ENCODE assay signal across 8 cellular contexts in the genomic region with DNA sequence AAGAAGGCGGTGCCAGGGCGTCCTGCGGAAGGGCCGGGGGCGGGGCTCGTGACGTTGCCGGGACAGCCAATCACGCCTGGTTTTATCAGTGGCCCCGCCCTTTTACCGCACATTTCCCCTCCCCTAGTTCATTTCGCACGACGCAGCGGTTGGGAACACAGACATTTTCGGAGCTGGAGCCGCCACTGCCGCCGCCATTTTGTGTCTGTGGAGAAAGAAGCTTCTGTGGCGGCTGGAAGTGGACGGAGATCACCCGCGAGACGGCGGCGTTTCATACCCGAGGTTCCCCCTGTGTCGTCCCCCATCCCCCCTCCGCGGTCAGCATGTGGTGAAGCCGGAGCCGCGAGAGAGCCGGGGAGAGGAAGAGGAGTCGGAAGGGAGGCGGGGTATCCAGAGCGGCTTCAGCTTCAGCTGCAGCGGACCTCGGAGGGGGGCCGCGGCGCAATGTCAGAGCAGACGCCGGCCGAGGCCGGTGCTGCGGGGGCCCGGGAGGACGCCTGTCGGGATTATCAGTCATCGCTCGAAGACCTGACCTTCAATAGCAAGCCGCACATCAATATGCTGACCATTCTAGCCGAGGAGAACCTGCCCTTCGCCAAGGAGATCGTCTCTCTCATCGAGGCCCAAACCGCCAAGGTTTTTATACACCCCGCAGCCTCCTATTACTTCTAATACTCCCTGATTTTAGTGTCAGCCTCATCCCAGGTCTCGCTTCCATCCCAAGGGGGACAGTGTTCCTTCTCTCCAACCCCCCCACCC. TPM values are rescaled to one million over a fixed set of nuclear protein-coding genes. Genes with fewer than 3 reads are reported as not detected.
A peak's percentile ranks its signal among the peaks of the same experiment; 100 is the strongest.
DNase-seq lines count a peak whose midpoint lies in the region; ATAC-seq and TF ChIP-seq lines count a peak whose summit lies in the region.

A gene with protein sequence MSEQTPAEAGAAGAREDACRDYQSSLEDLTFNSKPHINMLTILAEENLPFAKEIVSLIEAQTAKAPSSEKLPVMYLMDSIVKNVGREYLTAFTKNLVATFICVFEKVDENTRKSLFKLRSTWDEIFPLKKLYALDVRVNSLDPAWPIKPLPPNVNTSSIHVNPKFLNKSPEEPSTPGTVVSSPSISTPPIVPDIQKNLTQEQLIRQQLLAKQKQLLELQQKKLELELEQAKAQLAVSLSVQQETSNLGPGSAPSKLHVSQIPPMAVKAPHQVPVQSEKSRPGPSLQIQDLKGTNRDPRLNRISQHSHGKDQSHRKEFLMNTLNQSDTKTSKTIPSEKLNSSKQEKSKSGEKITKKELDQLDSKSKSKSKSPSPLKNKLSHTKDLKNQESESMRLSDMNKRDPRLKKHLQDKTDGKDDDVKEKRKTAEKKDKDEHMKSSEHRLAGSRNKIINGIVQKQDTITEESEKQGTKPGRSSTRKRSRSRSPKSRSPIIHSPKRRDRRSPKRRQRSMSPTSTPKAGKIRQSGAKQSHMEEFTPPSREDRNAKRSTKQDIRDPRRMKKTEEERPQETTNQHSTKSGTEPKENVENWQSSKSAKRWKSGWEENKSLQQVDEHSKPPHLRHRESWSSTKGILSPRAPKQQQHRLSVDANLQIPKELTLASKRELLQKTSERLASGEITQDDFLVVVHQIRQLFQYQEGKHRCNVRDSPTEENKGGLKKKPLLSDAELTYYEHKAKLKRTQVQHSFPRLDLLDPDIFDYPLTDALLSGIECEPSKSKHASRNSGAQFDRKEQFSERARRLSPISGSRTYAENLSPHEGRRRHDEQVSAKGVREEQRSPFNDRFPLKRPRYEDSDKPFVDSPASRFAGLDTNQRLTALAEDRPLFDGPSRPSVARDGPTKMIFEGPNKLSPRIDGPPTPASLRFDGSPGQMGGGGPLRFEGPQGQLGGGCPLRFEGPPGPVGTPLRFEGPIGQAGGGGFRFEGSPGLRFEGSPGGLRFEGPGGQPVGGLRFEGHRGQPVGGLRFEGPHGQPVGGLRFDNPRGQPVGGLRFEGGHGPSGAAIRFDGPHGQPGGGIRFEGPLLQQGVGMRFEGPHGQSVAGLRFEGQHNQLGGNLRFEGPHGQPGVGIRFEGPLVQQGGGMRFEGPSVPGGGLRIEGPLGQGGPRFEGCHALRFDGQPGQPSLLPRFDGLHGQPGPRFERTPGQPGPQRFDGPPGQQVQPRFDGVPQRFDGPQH (N-terminal part only) (plus strand): TSS at position 136 of the 759 bp plus-strand sequence. CDS start 309 bp downstream, at position 445.

- H3K27me3 Mint-ChIP-seq in activated T-cell treated with anti-CD3 and anti-CD28 coated beads, Interleukin-2, amount 50 U/mL, for 72 hours (ENCODE audit: low read depth) = no peaks in the 10 kb centered on the region

- peaks cover 4 to 6% of the 10 kb centered on the region in 2 experiments for H3K4me1 ChIP-seq in trophoblast cell (ENCODE audit: control insufficient read depth in 1 of 2, insufficient read depth in 2 of 2, low read length in 2 of 2)

- peak within 1 kb of the TSS; percentile 99 to 100 for H3K4me3 Mint-ChIP-seq in activated T-cell treated with anti-CD3 and anti-CD28 coated beads, Interleukin-2, amount 50 U/mL, for 72 hours

- ATAC-seq in GM18907 (IDR thresholded peaks at IDR 0.05; ENCODE audit: unreplicated experiment) (peak; percentile 20), HG03354 (IDR thresholded peaks at IDR 0.05; ENCODE audit: poor library complexity, severe bottlenecking, unreplicated experiment) (peak; percentile 15)
- ATAC-seq in activated T-cell treated with anti-CD3 and anti-CD28 coated beads, Interleukin-2, amount 50 U/mL, for 72 hours (replicated peaks in 1 of 2) = peak; percentile 13 to 24

- peaks cover 16% of the 10 kb centered on the region for H3K79me2 ChIP-seq in trophoblast cell (ENCODE audit: control insufficient read depth, insufficient read depth, low read length, poor library complexity)

- H4K91ac ChIP-seq in trophoblast cell (ENCODE audit: low read depth, low read length) = peak within 1 kb of the TSS; percentile 88

- peak within 1 kb of the TSS; percentile 91 for H4K8ac ChIP-seq in trophoblast cell (ENCODE audit: low read depth, low read length)

- H2BK5ac ChIP-seq in trophoblast cell (ENCODE audit: low read depth, low read length, poor library complexity) = peak within 1 kb of the TSS; percentile 82

- H2AK5ac ChIP-seq in trophoblast cell (ENCODE audit: low read length) = peak within 1 kb of the TSS; percentile 70

- DNase-seq in activated T-cell treated with anti-CD3 and anti-CD28 coated beads, Interleukin-2, amount 50 U/mL, for 72 hours = no peak
- DNase-seq in glomerular endothelial cell (ENCODE audit: extremely low read depth, low read depth, low spot score) (no peak), trophoblast cell (no peak), NCI-H748 (lab: John Stamatoyannopoulos, UW; ENCODE audit: unreplicated experiment) (no peak), cerebellar nuclear complex (lab: John Stamatoyannopoulos, UW) (no peak)

- peaks cover 36% of the 10 kb centered on the region for H3K4me1 Mint-ChIP-seq in activated T-cell treated with anti-CD3 and anti-CD28 coated beads, Interleukin-2, amount 50 U/mL, for 72 hours (ENCODE audit: low read depth)

- H3K9ac ChIP-seq in trophoblast cell (ENCODE audit: low read length) = peak within 1 kb of the TSS; percentile 98

- no peak within 1 kb of the TSS for H2BK12ac ChIP-seq in trophoblast cell (ENCODE audit: low read length)

- no peaks in the 10 kb centered on the region for H3K9me3 ChIP-seq in trophoblast cell (ENCODE audit: insufficient read depth, low read depth, low read length)

- H3K18ac ChIP-seq in trophoblast cell (ENCODE audit: low read length) = peak within 1 kb of the TSS; percentile 90

- peaks cover 0 to 2% of the 10 kb centered on the region in 2 experiments for H3K36me3 ChIP-seq in trophoblast cell (ENCODE audit: control insufficient read depth in 1 of 2, insufficient read depth in 2 of 2, low read length in 2 of 2)

- TF ChIP-seq CTCF in 22Rv1 (IDR thresholded peaks at IDR 0.05) = no peak

- H2BK120ac ChIP-seq in trophoblast cell (ENCODE audit: insufficient read depth, low read length, poor library complexity) = peak within 1 kb of the TSS; percentile 48

- H3K27ac ChIP-seq in 22Rv1 (peak within 1 kb of the TSS; percentile 95), trophoblast cell (ENCODE audit: low read depth, low read length) (peak within 1 kb of the TSS; percentile 97)

- H3K27ac Mint-ChIP-seq in activated T-cell treated with anti-CD3 and anti-CD28 coated beads, Interleukin-2, amount 50 U/mL, for 72 hours = peak within 1 kb of the TSS; percentile 88

- peak within 1 kb of the TSS; percentile 76 for H3K23ac ChIP-seq in trophoblast cell (ENCODE audit: low read length)

- peaks cover 17% of the 10 kb centered on the region for H3K79me1 ChIP-seq in trophoblast cell (ENCODE audit: low read length)

- peak within 1 kb of the TSS; percentile 77 for H4K12ac ChIP-seq in trophoblast cell (ENCODE audit: low read depth, low read length)

- H3K36me3 Mint-ChIP-seq in activated T-cell treated with anti-CD3 and anti-CD28 coated beads, Interleukin-2, amount 50 U/mL, for 72 hours (ENCODE audit: insufficient read depth in 2 of 2) = peaks cover 19 to 25% of the 10 kb centered on the region in 2 donors

- H3K4ac ChIP-seq in trophoblast cell (ENCODE audit: low read depth, low read length) = peak within 1 kb of the TSS; percentile 81

- H3K4me2 ChIP-seq in trophoblast cell (ENCODE audit: low read length) = peak within 1 kb of the TSS; percentile 95

- no CpG with 5 or more reads among the region's 60 CpGs for WGBS in trophoblast cell (ENCODE audit: extremely low coverage, insufficient coverage, insufficient read length)

- H3K27me3 ChIP-seq in trophoblast cell (ENCODE audit: insufficient read depth, low read length) = no peaks in the 10 kb centered on the region

- H3K14ac ChIP-seq in trophoblast cell (ENCODE audit: low read length) = peak within 1 kb of the TSS; percentile 85

- peak within 1 kb of the TSS; percentile 50 for H2AFZ ChIP-seq in trophoblast cell (ENCODE audit: insufficient read depth, low read length, poor library complexity)

- H3K4me3 ChIP-seq in trophoblast cell (ENCODE audit: low read depth, low read length) = peak within 1 kb of the TSS; percentile 93

- H3K9me3 Mint-ChIP-seq in activated T-cell treated with anti-CD3 and anti-CD28 coated beads, Interleukin-2, amount 50 U/mL, for 72 hours = no peaks in the 10 kb centered on the region

RNA-seq across cellular contexts. Expression of the gene that starts here (rescaled TPM):
- 10 to 100 TPM; 79.5 to 85.6 TPM for total RNA-seq in activated T-cell treated with anti-CD3 and anti-CD28 coated beads, Interleukin-2, amount 50 U/mL, for 72 hours
- total RNA-seq in glomerular endothelial cell = 26.3 and 33.1 TPM in 2 replicates
- 39.4 and 45.2 TPM in 2 replicates for polyA plus RNA-seq in trophoblast cell (2013)
